ENCODE assay signal across 19 cellular contexts in the genomic region with DNA sequence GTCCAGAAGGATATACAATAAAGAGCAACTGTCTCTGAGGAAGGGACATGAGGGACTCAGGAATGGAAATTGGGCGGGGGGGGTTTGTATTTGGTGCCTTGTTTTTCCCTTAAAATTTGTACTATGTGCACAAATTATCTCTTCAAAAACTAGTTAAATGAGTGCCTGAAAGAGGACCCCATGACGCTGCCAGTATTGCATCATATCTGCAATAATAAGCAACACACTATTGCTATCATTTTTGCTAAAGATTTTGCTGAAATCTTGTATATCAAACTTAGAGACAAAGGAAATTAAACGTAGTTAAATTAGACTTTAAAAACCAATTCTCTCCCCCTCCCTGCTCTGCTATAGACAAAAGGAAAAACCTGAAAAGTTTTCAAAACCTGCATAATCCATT.
"Had no signal": no experiment of that assay in that cellular context is flagged by ENCODE, and none has a peak within 500 bp of the region (broad histone marks: within the 10 kb centered on the region; RNA-seq: fewer than 3 reads in every experiment).

No MANE protein-coding gene starts in this region.

- H3K4me3 Mint-ChIP-seq: memory B cell; natural killer cell treated with Interleukin-12 subunit alpha and Interleukin-12 subunit beta and Interleukin-15 and Interleukin-18, amount 100 ng/mL, for 72 hours; neural crest cell; stimulated activated memory B cell treated with anti-CD40 and anti-IgM and Interleukin-4, amounts not matched to agents 10 μg/mL and 1 μg/mL and 100 μg/mL, for 72 hours had no signal

- H3K4me1 ChIP-seq: gastrocnemius medialis, prostate gland, right atrium auricular region, sigmoid colon, upper lobe of left lung had no signal

- DNase-seq: effector CD4-positive, alpha-beta T cell; gastrocnemius medialis; head of caudate nucleus; left ventricle myocardium superior; sigmoid colon; stimulated activated CD4-positive, alpha-beta T cell treated with anti-CD3 and anti-CD28 coated beads, Interleukin-4, amount 100 ng/mL, for 4 hours; stimulated activated naive CD8-positive, alpha-beta T cell treated with anti-CD3 and anti-CD28 coated beads, Interleukin-15, Interleukin-2, amounts not matched to agents 100 U/mL and 50 U/mL, for 24 hours; substantia nigra; upper lobe of left lung had no signal

- H3K36me3 ChIP-seq: gastrocnemius medialis, prostate gland, right atrium auricular region, sigmoid colon, thoracic aorta, tibial nerve, upper lobe of left lung had no signal

- H3K4me1 Mint-ChIP-seq: memory B cell; stimulated activated memory B cell treated with anti-CD40 and anti-IgM and Interleukin-4, amounts not matched to agents 10 μg/mL and 1 μg/mL and 100 μg/mL, for 72 hours had no signal

- H3K4me3 ChIP-seq: coronary artery, gastrocnemius medialis, lung, prostate gland, right atrium auricular region, sigmoid colon, thoracic aorta, tibial nerve, upper lobe of left lung had no signal

- H3K9me3 ChIP-seq: gastrocnemius medialis, prostate gland, right atrium auricular region, sigmoid colon, thoracic aorta, tibial nerve, upper lobe of left lung had no signal

- H3K27ac Mint-ChIP-seq: memory B cell; natural killer cell treated with Interleukin-12 subunit alpha and Interleukin-12 subunit beta and Interleukin-15 and Interleukin-18, amount 100 ng/mL, for 72 hours; stimulated activated memory B cell treated with anti-CD40 and anti-IgM and Interleukin-4, amounts not matched to agents 10 μg/mL and 1 μg/mL and 100 μg/mL, for 72 hours had no signal

- H3K36me3 Mint-ChIP-seq: memory B cell; natural killer cell treated with Interleukin-12 subunit alpha and Interleukin-12 subunit beta and Interleukin-15 and Interleukin-18, amount 100 ng/mL, for 72 hours; stimulated activated memory B cell treated with anti-CD40 and anti-IgM and Interleukin-4, amounts not matched to agents 10 μg/mL and 1 μg/mL and 100 μg/mL, for 72 hours had no signal

- H3K27ac ChIP-seq: coronary artery, gastrocnemius medialis, prostate gland, right atrium auricular region, sigmoid colon, thoracic aorta, tibial nerve, upper lobe of left lung had no signal

- H3K27me3 ChIP-seq: gastrocnemius medialis, right atrium auricular region, sigmoid colon, tibial nerve, upper lobe of left lung had no signal

- H3K9me3 Mint-ChIP-seq: memory B cell; natural killer cell treated with Interleukin-12 subunit alpha and Interleukin-12 subunit beta and Interleukin-15 and Interleukin-18, amount 100 ng/mL, for 72 hours; neural crest cell; stimulated activated memory B cell treated with anti-CD40 and anti-IgM and Interleukin-4, amounts not matched to agents 10 μg/mL and 1 μg/mL and 100 μg/mL, for 72 hours had no signal
